ENCODE assay signal across 12 cellular contexts in the genomic region with DNA sequence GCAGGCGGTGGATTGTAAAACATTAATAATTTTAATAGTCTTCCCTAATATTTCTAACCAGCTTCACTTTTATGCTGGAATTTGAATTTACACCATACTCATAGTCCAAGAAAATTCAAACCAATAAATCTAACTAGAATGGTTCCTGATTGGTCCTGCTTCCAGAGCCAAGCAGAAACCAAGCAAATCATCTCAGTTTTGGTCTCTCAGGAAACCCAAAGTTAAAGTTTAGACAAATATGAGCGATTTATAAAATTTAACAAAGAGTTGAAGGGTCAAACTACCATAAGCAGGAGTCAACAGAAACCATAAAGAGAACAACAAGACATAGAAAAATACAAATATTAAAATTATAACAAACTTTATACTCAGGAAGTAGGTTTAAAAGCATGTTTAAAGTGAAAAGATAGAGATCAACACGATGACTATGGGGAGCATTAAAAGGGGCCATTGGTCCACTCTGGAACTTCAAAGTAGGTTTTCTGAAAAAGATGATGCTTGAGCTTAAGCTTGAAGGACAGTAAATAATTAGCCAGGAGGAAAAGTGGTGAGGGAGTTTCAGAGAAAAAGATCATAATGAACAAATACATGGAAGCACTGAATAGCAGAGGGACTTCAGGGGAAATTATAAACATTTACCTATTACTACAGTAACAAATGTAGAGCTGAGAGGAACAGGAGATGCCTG. TPM values are rescaled to one million over a fixed set of nuclear protein-coding genes. Genes with fewer than 3 reads are reported as not detected.
DNase-seq lines count a peak whose midpoint lies in the region; ATAC-seq, FAIRE-seq and TF ChIP-seq lines count a peak whose summit lies in the region.
"Not testable (repeated sequence)": the region's sequence is repeated elsewhere in the genome, so short reads cannot be mapped to it uniquely, and the experiment has no call there.
"Had no signal": no experiment of that assay in that cellular context is flagged by ENCODE, and none has a peak within 500 bp of the region (broad histone marks: within the 10 kb centered on the region; RNA-seq: fewer than 3 reads in every experiment).

No MANE protein-coding gene starts in this region.

- H4K20me1 ChIP-seq in DOHH2 (ENCODE audit: control insufficient read depth, insufficient read depth, low read depth, low read length); hepatocyte (ENCODE audit: insufficient read depth, poor library complexity, severe bottlenecking): not testable (repeated sequence)

- POLR2A ChIA-PET in A549 (lab: Yijun Ruan, JAX), result not testable (repeated sequence)

- H3K27ac ChIP-seq in A549 (peak overlapping the region; percentile 53 to 82; a peak in 5 of 6 replicates), DOHH2 (ENCODE audit: low read depth, low read length) (peak overlapping the region; percentile 2; the same call in 1 of the 2 replicates), hepatocyte (peak overlapping the region; percentile 21)

- not testable (repeated sequence) for TF ChIP-seq EP300 in A549 (IDR thresholded peaks at IDR 0.05)

- not testable (repeated sequence) for TF ChIP-seq CTCF in A549 (IDR thresholded peaks at IDR 0.05); DOHH2 (IDR thresholded peaks at IDR 0.05; ENCODE audit: low read depth, low read length, poor library complexity, severe bottlenecking); hepatocyte (IDR thresholded peaks at IDR 0.05; ENCODE audit: poor library complexity)

- not testable (repeated sequence) for H3K36me3 ChIP-seq in DOHH2 (ENCODE audit: control insufficient read depth, low read length); hepatocyte (replicated peaks; ENCODE audit: insufficient read depth, low read depth)

- WGBS in A549 (ENCODE audit: missing lambda C conversion rate), result 50% methylated on average over 3 of the region's 3 CpGs
- 73% methylated on average over 3 of the region's 3 CpGs for WGBS in hepatocyte (ENCODE audit: low lambda C conversion rate, missing lambda C conversion rate)

- not testable (repeated sequence) for H3K27me3 ChIP-seq in DOHH2 (ENCODE audit: control insufficient read depth, low read length); hepatocyte

- ATAC-seq in A549, result not testable (repeated sequence)
- peak; percentile 33 for ATAC-seq in GM18861 (IDR thresholded peaks at IDR 0.05; ENCODE audit: unreplicated experiment)
- ATAC-seq in GM21423 (IDR thresholded peaks at IDR 0.05; ENCODE audit: unreplicated experiment), result peak; percentile 37
- ATAC-seq in HG02943 (IDR thresholded peaks at IDR 0.05; ENCODE audit: low read depth, unreplicated experiment), result peak; percentile 44
- ATAC-seq in HG03354 (IDR thresholded peaks at IDR 0.05; ENCODE audit: poor library complexity, severe bottlenecking, unreplicated experiment), result peak; percentile 46

- peaks cover 37% of the 10 kb centered on the region for H3K4me1 ChIP-seq in A549
- H3K4me1 ChIP-seq in DOHH2 (ENCODE audit: control insufficient read depth, low read length), result peaks cover 39% of the 10 kb centered on the region
- not testable (repeated sequence) for H3K4me1 ChIP-seq in hepatocyte (ENCODE audit: insufficient read depth)

- TF ChIP-seq POLR2A in A549 (IDR thresholded peaks at IDR 0.05; ENCODE audit: low read length), result not testable (repeated sequence)

- not testable (repeated sequence) for DNase-seq in A549 (ENCODE audit: low read depth in 1 of 2, low spot score in 1 of 2); GM19239 (ENCODE audit: insufficient read length, low spot score); hepatocyte (ENCODE audit: low spot score)

- H3K9me2 ChIP-seq in DOHH2 (replicated peaks; ENCODE audit: control insufficient read depth, low read length); hepatocyte (replicated peaks; ENCODE audit: insufficient read depth): not testable (repeated sequence)

- not testable (repeated sequence) for H3K79me2 ChIP-seq in DOHH2 (ENCODE audit: control insufficient read depth, low read length); hepatocyte

- CTCF ChIA-PET in A549 (lab: Yijun Ruan, JAX), result interaction anchor here (1.3 to 3.6 kb wide), 3 partner anchors 17 to 44 kb away, joined by 4 to 19 read pairs (median 7); no protein-coding TSS in a partner anchor

- H3K4me2 ChIP-seq in A549 (peak overlapping the region; percentile 43), DOHH2 (ENCODE audit: low read length) (peak overlapping the region; percentile 67)
- H3K4me2 ChIP-seq in hepatocyte, result not testable (repeated sequence)

- not testable (repeated sequence) for H3F3A ChIP-seq in DOHH2 (ENCODE audit: control insufficient read depth, insufficient read depth)

- not testable (repeated sequence) for H3K9me3 ChIP-seq in A549; DOHH2 (ENCODE audit: control insufficient read depth, insufficient read depth, low read length); hepatocyte (ENCODE audit: low read depth)

- H3K4me3 ChIP-seq in A549, hepatocyte: not testable (repeated sequence)
- peak overlapping the region; percentile 50 for H3K4me3 ChIP-seq in DOHH2 (ENCODE audit: low read length)

- FAIRE-seq in A549 (lab: Jason Lieb, UNC), result not testable (repeated sequence)
- peak; percentile 85 for FAIRE-seq in GM19239 (lab: Jason Lieb, UNC)

- not testable (repeated sequence) for TF ChIP-seq RAD21 in A549 (conservative IDR thresholded peaks at IDR 0.05 in 1 of 2, IDR thresholded peaks at IDR 0.05 in 1 of 2)

- not testable (repeated sequence) for H2AFZ ChIP-seq in hepatocyte

RNA-seq across cellular contexts. Expression of gene UBE2R2, which starts 8.2 kb away (rescaled TPM):
- 44.9 and 48.1 TPM in 2 replicates for polyA plus RNA-seq in A549 (2011; rRNA removed)
- polyA plus RNA-seq in A549 (2012; cell fraction: cytosol; rRNA removed), result 19.9 and 20.4 TPM in 2 replicates
- polyA plus RNA-seq in A549 (2012; cell fraction: nucleus; rRNA removed), result 10.2 and 11.6 TPM in 2 replicates
- 37.9 to 41.7 TPM (median 41.2 TPM) in 3 replicates for polyA plus RNA-seq in A549 (2017; fragmentation: RNase III; extraction: RNeasy Plus Mini Kit Qiagen cat#74134 plus additional on column Dnase treatment)
- polyA minus RNA-seq in A549 (2011; rRNA and poly(A)+ RNA removed), result 34.8 and 36.2 TPM in 2 replicates
- 41.2 and 41.4 TPM in 2 replicates for total RNA-seq in hepatocyte
- polyA plus RNA-seq in hepatocyte, result 36.3 and 39.8 TPM in 2 replicates

RNA-seq across cellular contexts. Expression of gene PRSS3, which starts 13.4 kb away (rescaled TPM):
- polyA plus RNA-seq in A549 (2011; rRNA removed) (2.0 and 3.3 TPM in 2 replicates), A549 (2017; fragmentation: RNase III; extraction: RNeasy Plus Mini Kit Qiagen cat#74134 plus additional on column Dnase treatment) (1.9 to 4.3 TPM (median 4.0 TPM) in 3 replicates), hepatocyte (1.5 and 1.6 TPM in 2 replicates)
- polyA plus RNA-seq in A549 (2012; cell fraction: cytosol; rRNA removed), result 1.0 and 1.2 TPM in 2 replicates
- polyA plus RNA-seq in A549 (2012; cell fraction: nucleus; rRNA removed), result 0.59 and 1.3 TPM in 2 replicates
- polyA minus RNA-seq in A549 (2011; rRNA and poly(A)+ RNA removed), result 2.9 and 3.7 TPM in 2 replicates
- 3.5 TPM in 1 of 2 replicates, not detected in the other for total RNA-seq in hepatocyte
- total RNA-seq: H4, LHCN-M2 had no signal
- polyA plus RNA-seq: CD8-positive, alpha-beta memory T cell; IgD-negative memory B cell had no signal

Comparison
In these comparisons a context has a peak if more than half of its experiments do, and no peak if none do; other contexts are left out.
1. H3K27ac ChIP-seq: peak in every context shown above with its lines; median percentile 68 in A549; 21 in hepatocyte; 2 in DOHH2.